In genomic region chr11:62851807-62852522, GRCh38 we compare ENCODE assay signal across 1 cellular context.
TF ChIP-seq lines count a peak whose summit lies in the region.

No MANE protein-coding gene starts in this region.

TF ChIP-seq in HepG2, 621 proteins besides CTCF, POLR2A, EP300 and RAD21:
- TF ChIP-seq PCBP1 (IDR thresholded peaks at IDR 0.05; ENCODE audit: borderline replicate concordance, low read depth, low read length) (no peak), ZNF18 (CRISPR knock-in tag; IDR thresholded peaks at IDR 0.05; ENCODE audit: insufficient replicate concordance) (no peak), DMAP1 (CRISPR knock-in tag; IDR thresholded peaks at IDR 0.05) (no peak), ZNF780A (CRISPR knock-in tag; IDR thresholded peaks at IDR 0.05) (0 out of 2 replicates have a peak, but pooled peaks have one; percentile 25), HDAC1 (CRISPR knock-in tag; IDR thresholded peaks at IDR 0.05) (no peak), ARNT2 (CRISPR knock-in tag; IDR thresholded peaks at IDR 0.05; ENCODE audit: low read depth) (no peak), ZNF563 (CRISPR knock-in tag; IDR thresholded peaks at IDR 0.05) (no peak), SOX13 (IDR thresholded peaks at IDR 0.05) (no peak), SOX13 (CRISPR knock-in tag; conservative IDR thresholded peaks at IDR 0.05 in 1 of 2, IDR thresholded peaks at IDR 0.05 in 1 of 2) (no peak), ZBTB25 (CRISPR knock-in tag; IDR thresholded peaks at IDR 0.05) (no peak), RBM22 (optimal IDR thresholded peaks at IDR 0.05; ENCODE audit: low read length) (peak; percentile 3), FOXO4 (CRISPR knock-in tag; conservative IDR thresholded peaks at IDR 0.05) (0 out of 2 replicates have a peak, but pooled peaks have one; percentile 46), POLR2AphosphoS5 (IDR thresholded peaks at IDR 0.05; ENCODE audit: low read depth, low read length) (peak; percentile 44; the same call in 1 of the 2 replicates), MXD4 (CRISPR knock-in tag; IDR thresholded peaks at IDR 0.05) (no peak), HOXD1 (CRISPR knock-in tag; IDR thresholded peaks at IDR 0.05) (no peak), ZNF143 (CRISPR knock-in tag; IDR thresholded peaks at IDR 0.05) (0 out of 2 replicates have a peak, but pooled peaks have one; percentile 4), ZBTB39 (CRISPR knock-in tag; IDR thresholded peaks at IDR 0.05) (no peak), RBFOX2 (IDR thresholded peaks at IDR 0.05; ENCODE audit: low read depth, low read length) (peak; percentile 73)
- TF ChIP-seq, protein P1, sequence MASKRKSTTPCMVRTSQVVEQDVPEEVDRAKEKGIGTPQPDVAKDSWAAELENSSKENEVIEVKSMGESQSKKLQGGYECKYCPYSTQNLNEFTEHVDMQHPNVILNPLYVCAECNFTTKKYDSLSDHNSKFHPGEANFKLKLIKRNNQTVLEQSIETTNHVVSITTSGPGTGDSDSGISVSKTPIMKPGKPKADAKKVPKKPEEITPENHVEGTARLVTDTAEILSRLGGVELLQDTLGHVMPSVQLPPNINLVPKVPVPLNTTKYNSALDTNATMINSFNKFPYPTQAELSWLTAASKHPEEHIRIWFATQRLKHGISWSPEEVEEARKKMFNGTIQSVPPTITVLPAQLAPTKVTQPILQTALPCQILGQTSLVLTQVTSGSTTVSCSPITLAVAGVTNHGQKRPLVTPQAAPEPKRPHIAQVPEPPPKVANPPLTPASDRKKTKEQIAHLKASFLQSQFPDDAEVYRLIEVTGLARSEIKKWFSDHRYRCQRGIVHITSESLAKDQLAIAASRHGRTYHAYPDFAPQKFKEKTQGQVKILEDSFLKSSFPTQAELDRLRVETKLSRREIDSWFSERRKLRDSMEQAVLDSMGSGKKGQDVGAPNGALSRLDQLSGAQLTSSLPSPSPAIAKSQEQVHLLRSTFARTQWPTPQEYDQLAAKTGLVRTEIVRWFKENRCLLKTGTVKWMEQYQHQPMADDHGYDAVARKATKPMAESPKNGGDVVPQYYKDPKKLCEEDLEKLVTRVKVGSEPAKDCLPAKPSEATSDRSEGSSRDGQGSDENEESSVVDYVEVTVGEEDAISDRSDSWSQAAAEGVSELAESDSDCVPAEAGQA (IDR thresholded peaks at IDR 0.05; ENCODE audit: low read depth), result no peak
- TF ChIP-seq, protein P1 (CRISPR knock-in tag; IDR thresholded peaks at IDR 0.05; ENCODE audit: borderline replicate concordance), result no peak
- TF ChIP-seq, protein P2, sequence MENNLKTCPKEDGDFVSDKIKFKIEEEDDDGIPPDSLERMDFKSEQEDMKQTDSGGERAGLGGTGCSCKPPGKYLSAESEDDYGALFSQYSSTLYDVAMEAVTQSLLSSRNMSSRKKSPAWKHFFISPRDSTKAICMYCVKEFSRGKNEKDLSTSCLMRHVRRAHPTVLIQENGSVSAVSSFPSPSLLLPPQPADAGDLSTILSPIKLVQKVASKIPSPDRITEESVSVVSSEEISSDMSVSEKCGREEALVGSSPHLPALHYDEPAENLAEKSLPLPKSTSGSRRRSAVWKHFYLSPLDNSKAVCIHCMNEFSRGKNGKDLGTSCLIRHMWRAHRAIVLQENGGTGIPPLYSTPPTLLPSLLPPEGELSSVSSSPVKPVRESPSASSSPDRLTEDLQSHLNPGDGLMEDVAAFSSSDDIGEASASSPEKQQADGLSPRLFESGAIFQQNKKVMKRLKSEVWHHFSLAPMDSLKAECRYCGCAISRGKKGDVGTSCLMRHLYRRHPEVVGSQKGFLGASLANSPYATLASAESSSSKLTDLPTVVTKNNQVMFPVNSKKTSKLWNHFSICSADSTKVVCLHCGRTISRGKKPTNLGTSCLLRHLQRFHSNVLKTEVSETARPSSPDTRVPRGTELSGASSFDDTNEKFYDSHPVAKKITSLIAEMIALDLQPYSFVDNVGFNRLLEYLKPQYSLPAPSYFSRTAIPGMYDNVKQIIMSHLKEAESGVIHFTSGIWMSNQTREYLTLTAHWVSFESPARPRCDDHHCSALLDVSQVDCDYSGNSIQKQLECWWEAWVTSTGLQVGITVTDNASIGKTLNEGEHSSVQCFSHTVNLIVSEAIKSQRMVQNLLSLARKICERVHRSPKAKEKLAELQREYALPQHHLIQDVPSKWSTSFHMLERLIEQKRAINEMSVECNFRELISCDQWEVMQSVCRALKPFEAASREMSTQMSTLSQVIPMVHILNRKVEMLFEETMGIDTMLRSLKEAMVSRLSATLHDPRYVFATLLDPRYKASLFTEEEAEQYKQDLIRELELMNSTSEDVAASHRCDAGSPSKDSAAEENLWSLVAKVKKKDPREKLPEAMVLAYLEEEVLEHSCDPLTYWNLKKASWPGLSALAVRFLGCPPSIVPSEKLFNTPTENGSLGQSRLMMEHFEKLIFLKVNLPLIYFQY (CRISPR knock-in tag; IDR thresholded peaks at IDR 0.05; ENCODE audit: borderline replicate concordance), result no peak
- TF ChIP-seq, protein P3, sequence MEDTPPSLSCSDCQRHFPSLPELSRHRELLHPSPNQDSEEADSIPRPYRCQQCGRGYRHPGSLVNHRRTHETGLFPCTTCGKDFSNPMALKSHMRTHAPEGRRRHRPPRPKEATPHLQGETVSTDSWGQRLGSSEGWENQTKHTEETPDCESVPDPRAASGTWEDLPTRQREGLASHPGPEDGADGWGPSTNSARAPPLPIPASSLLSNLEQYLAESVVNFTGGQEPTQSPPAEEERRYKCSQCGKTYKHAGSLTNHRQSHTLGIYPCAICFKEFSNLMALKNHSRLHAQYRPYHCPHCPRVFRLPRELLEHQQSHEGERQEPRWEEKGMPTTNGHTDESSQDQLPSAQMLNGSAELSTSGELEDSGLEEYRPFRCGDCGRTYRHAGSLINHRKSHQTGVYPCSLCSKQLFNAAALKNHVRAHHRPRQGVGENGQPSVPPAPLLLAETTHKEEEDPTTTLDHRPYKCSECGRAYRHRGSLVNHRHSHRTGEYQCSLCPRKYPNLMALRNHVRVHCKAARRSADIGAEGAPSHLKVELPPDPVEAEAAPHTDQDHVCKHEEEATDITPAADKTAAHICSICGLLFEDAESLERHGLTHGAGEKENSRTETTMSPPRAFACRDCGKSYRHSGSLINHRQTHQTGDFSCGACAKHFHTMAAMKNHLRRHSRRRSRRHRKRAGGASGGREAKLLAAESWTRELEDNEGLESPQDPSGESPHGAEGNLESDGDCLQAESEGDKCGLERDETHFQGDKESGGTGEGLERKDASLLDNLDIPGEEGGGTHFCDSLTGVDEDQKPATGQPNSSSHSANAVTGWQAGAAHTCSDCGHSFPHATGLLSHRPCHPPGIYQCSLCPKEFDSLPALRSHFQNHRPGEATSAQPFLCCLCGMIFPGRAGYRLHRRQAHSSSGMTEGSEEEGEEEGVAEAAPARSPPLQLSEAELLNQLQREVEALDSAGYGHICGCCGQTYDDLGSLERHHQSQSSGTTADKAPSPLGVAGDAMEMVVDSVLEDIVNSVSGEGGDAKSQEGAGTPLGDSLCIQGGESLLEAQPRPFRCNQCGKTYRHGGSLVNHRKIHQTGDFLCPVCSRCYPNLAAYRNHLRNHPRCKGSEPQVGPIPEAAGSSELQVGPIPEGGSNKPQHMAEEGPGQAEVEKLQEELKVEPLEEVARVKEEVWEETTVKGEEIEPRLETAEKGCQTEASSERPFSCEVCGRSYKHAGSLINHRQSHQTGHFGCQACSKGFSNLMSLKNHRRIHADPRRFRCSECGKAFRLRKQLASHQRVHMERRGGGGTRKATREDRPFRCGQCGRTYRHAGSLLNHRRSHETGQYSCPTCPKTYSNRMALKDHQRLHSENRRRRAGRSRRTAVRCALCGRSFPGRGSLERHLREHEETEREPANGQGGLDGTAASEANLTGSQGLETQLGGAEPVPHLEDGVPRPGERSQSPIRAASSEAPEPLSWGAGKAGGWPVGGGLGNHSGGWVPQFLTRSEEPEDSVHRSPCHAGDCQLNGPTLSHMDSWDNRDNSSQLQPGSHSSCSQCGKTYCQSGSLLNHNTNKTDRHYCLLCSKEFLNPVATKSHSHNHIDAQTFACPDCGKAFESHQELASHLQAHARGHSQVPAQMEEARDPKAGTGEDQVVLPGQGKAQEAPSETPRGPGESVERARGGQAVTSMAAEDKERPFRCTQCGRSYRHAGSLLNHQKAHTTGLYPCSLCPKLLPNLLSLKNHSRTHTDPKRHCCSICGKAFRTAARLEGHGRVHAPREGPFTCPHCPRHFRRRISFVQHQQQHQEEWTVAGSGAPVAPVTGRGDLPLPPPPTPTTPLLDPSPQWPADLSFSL (CRISPR knock-in tag; IDR thresholded peaks at IDR 0.05), result no peak
